Comparison of ENCODE assay signal across 24 cellular contexts in genomic region chr12:87259405-87259804, GRCh38.
A peak's percentile ranks its signal among the peaks of the same experiment; 100 is the strongest.
DNase-seq lines count a peak whose midpoint lies in the region; ATAC-seq, FAIRE-seq and TF ChIP-seq lines count a peak whose summit lies in the region.
"Had no signal": no experiment of that assay in that cellular context is flagged by ENCODE, and none has a peak within 500 bp of the region (broad histone marks: within the 10 kb centered on the region; RNA-seq: fewer than 3 reads in every experiment).

No MANE protein-coding gene starts in this region.

- TF ChIP-seq CTCF in WTC11 (IDR thresholded peaks at IDR 0.05) = no peak

- POLR2A ChIA-PET in WTC11 (lab: Charles Lee) = no interaction called here

- H3K27me3 Mint-ChIP-seq in WTC11 (ENCODE audit: low read depth) = no peaks in the 10 kb centered on the region
- H3K27me3 Mint-ChIP-seq: B cell had no signal

- no peak overlapping the region for H3K4me3 ChIP-seq in small intestine (ENCODE audit: low read depth in 1 of 2, low read length in 2 of 2)
- H3K4me3 ChIP-seq: GM23248, SK-N-MC had no signal

- no peaks in the 10 kb centered on the region for H3K9me3 ChIP-seq in small intestine (ENCODE audit: control insufficient read depth, low read depth)

- FAIRE-seq in small intestine (lab: Jason Lieb, UNC) = no peak
- FAIRE-seq: GM12892 had no signal

- H3K4me1 Mint-ChIP-seq in WTC11 = 0 out of 2 replicates have a peak, but pooled peaks cover 3% of the 10 kb centered on the region
- H3K4me1 Mint-ChIP-seq: B cell had no signal

- H3K4me3 Mint-ChIP-seq in WTC11 = no peak overlapping the region
- H3K4me3 Mint-ChIP-seq: B cell; CD8-positive, alpha-beta T cell had no signal

- H3K27ac ChIP-seq in small intestine (ENCODE audit: low read depth in 1 of 2, low read length in 1 of 2) = no peak overlapping the region
- H3K27ac ChIP-seq: C4-2B, GM23248, SK-N-MC had no signal

- H3K27me3 ChIP-seq in small intestine (ENCODE audit: control insufficient read depth in 2 of 2, insufficient read depth in 2 of 2, low read length in 2 of 2) = no peaks in the 10 kb centered on the region

- peaks cover 3% of the 10 kb centered on the region; the same call in 1 of the 2 replicates for H3K9me3 Mint-ChIP-seq in WTC11
- H3K9me3 Mint-ChIP-seq: CD8-positive, alpha-beta T cell had no signal

- peak; percentile 2 for DNase-seq in HT1080 (ENCODE audit: low read depth)
- peak; percentile 8 for DNase-seq in fibroblast of peridontal ligament (ENCODE audit: extremely low read depth)
- DNase-seq in small intestine = peak; percentile 14
- no peak for DNase-seq in MV-4-11 (lab: John Stamatoyannopoulos, UW)
- DNase-seq in islet precursor cell = no peak
- no peak for DNase-seq in WTC11 (ENCODE audit: low spot score)
- DNase-seq: CD8-positive, alpha-beta T cell; DMS79 treated with DMSO at 0.1 percent for 48 hours; GM23248; H7; KG1; NCI-H1092; NCI-H1417 treated with DMSO at 0.1 percent for 48 hours; NCI-H1694 treated with DMSO at 0.1 percent for 48 hours; NCI-H2081; NCI-H2227 treated with DMSO at 0.1 percent for 48 hours; NCI-H526 treated with DMSO at 0.1 percent for 48 hours; SIG-M5 had no signal

- CTCF ChIA-PET in WTC11 (lab: Charles Lee) = interaction anchor here (1.1 kb wide), 1 partner anchor 15 kb away, joined by 3 read pairs; no protein-coding TSS in a partner anchor

- no peaks in the 10 kb centered on the region for H3K36me3 Mint-ChIP-seq in WTC11
- H3K36me3 Mint-ChIP-seq: CD8-positive, alpha-beta T cell had no signal

- no peaks in the 10 kb centered on the region for H3K36me3 ChIP-seq in small intestine (ENCODE audit: control insufficient read depth in 2 of 2, insufficient read depth in 2 of 2, low read length in 2 of 2)

- H3K27ac Mint-ChIP-seq in WTC11 = no peak overlapping the region
- H3K27ac Mint-ChIP-seq: B cell; CD8-positive, alpha-beta T cell had no signal

- ATAC-seq in SK-N-SH treated with all-trans-retinoic acid at 6 μM for 48 hours (peak; percentile 59), WTC11 (no peak)
- ATAC-seq: CD8-positive, alpha-beta T cell; Panc1 had no signal

- H3K4me1 ChIP-seq in small intestine (ENCODE audit: control insufficient read depth in 2 of 2, insufficient read depth in 1 of 2, low read depth in 1 of 2, low read length in 1 of 2) = no peaks in the 10 kb centered on the region

TF ChIP-seq in SK-N-SH treated with all-trans-retinoic acid at 6 μM for 48 hours, 23 proteins besides CTCF, POLR2A, EP300 and RAD21 (continues in another document):
- TF ChIP-seq GLIS3 (CRISPR knock-in tag; IDR thresholded peaks at IDR 0.05) (no peak), PPARA (CRISPR knock-in tag; IDR thresholded peaks at IDR 0.05; ENCODE audit: borderline replicate concordance) (no peak), TCF4 (CRISPR knock-in tag; IDR thresholded peaks at IDR 0.05; ENCODE audit: borderline replicate concordance) (no peak), ZFP3 (CRISPR knock-in tag; IDR thresholded peaks at IDR 0.05) (no peak), RARB (CRISPR knock-in tag; IDR thresholded peaks at IDR 0.05) (no peak), ISL1 (CRISPR knock-in tag; IDR thresholded peaks at IDR 0.05) (no peak), SNAI2 (CRISPR knock-in tag; IDR thresholded peaks at IDR 0.05) (no peak), CSDC2 (CRISPR knock-in tag; IDR thresholded peaks at IDR 0.05) (no peak), ZFP30 (CRISPR knock-in tag; IDR thresholded peaks at IDR 0.05) (no peak), ZNF8 (CRISPR knock-in tag; IDR thresholded peaks at IDR 0.05) (no peak), ZNF565 (CRISPR knock-in tag; conservative IDR thresholded peaks at IDR 0.05; ENCODE audit: low read depth) (no peak), ZNF70 (CRISPR knock-in tag; IDR thresholded peaks at IDR 0.05) (no peak)
- TF ChIP-seq, protein P1, sequence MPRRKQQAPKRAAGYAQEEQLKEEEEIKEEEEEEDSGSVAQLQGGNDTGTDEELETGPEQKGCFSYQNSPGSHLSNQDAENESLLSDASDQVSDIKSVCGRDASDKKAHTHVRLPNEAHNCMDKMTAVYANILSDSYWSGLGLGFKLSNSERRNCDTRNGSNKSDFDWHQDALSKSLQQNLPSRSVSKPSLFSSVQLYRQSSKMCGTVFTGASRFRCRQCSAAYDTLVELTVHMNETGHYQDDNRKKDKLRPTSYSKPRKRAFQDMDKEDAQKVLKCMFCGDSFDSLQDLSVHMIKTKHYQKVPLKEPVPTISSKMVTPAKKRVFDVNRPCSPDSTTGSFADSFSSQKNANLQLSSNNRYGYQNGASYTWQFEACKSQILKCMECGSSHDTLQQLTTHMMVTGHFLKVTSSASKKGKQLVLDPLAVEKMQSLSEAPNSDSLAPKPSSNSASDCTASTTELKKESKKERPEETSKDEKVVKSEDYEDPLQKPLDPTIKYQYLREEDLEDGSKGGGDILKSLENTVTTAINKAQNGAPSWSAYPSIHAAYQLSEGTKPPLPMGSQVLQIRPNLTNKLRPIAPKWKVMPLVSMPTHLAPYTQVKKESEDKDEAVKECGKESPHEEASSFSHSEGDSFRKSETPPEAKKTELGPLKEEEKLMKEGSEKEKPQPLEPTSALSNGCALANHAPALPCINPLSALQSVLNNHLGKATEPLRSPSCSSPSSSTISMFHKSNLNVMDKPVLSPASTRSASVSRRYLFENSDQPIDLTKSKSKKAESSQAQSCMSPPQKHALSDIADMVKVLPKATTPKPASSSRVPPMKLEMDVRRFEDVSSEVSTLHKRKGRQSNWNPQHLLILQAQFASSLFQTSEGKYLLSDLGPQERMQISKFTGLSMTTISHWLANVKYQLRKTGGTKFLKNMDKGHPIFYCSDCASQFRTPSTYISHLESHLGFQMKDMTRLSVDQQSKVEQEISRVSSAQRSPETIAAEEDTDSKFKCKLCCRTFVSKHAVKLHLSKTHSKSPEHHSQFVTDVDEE (CRISPR knock-in tag; IDR thresholded peaks at IDR 0.05) = no peak

TF ChIP-seq in WTC11, 78 proteins besides CTCF, POLR2A, EP300 and RAD21 (continues in another document):
- TF ChIP-seq GABPB1 (CRISPR knock-in tag; IDR thresholded peaks at IDR 0.05) (no peak), ZNF263 (CRISPR knock-in tag; IDR thresholded peaks at IDR 0.05; ENCODE audit: low read depth) (no peak), ESRRA (CRISPR knock-in tag; IDR thresholded peaks at IDR 0.05; ENCODE audit: borderline replicate concordance) (no peak), ZNF423 (CRISPR knock-in tag; IDR thresholded peaks at IDR 0.05) (no peak), E2F5 (CRISPR knock-in tag; IDR thresholded peaks at IDR 0.05) (no peak), MLX (CRISPR knock-in tag; IDR thresholded peaks at IDR 0.05) (no peak), NFATC4 (CRISPR knock-in tag; IDR thresholded peaks at IDR 0.05) (no peak), ELF4 (CRISPR knock-in tag; IDR thresholded peaks at IDR 0.05; ENCODE audit: low read depth) (no peak), HMGA2 (CRISPR knock-in tag; IDR thresholded peaks at IDR 0.05) (no peak), ZNF317 (CRISPR knock-in tag; IDR thresholded peaks at IDR 0.05; ENCODE audit: borderline replicate concordance, low read depth) (no peak)
- TF ChIP-seq, protein P2, sequence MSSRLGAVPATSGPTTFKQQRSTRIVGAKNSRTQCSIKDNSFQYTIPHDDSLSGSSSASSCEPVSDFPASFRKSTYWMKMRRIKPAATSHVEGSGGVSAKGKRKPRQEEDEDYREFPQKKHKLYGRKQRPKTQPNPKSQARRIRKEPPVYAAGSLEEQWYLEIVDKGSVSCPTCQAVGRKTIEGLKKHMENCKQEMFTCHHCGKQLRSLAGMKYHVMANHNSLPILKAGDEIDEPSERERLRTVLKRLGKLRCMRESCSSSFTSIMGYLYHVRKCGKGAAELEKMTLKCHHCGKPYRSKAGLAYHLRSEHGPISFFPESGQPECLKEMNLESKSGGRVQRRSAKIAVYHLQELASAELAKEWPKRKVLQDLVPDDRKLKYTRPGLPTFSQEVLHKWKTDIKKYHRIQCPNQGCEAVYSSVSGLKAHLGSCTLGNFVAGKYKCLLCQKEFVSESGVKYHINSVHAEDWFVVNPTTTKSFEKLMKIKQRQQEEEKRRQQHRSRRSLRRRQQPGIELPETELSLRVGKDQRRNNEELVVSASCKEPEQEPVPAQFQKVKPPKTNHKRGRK (CRISPR knock-in tag; IDR thresholded peaks at IDR 0.05; ENCODE audit: borderline replicate concordance) = no peak

Comparison
In these comparisons a context has a peak if more than half of its experiments do, and no peak if none do; other contexts are left out.
1. DNase-seq: peak in HT1080 (single experiment), fibroblast of peridontal ligament (single experiment) and small intestine (single experiment); none in MV-4-11 (single experiment), islet precursor cell (single experiment) and WTC11 (single experiment).